ENCODE assay signal across 21 cellular contexts in genomic region chr6:140806431-140806830, GRCh38.
"Had no signal": no experiment of that assay in that cellular context is flagged by ENCODE, and none has a peak within 500 bp of the region (broad histone marks: within the 10 kb centered on the region; RNA-seq: fewer than 3 reads in every experiment).

No MANE protein-coding gene starts in this region.

- H3K27ac Mint-ChIP-seq: activated naive CD8-positive, alpha-beta T cell treated with anti-CD3 and anti-CD28 coated beads for 36 hours; activated T-cell treated with anti-CD3 and anti-CD28 coated beads, Interleukin-2, amount 50 U/mL, for 24 hours; memory B cell; nephron; stimulated activated naive CD8-positive, alpha-beta T cell treated with anti-CD3 and anti-CD28 coated beads, Interleukin-15, Interleukin-2, amounts not matched to agents 100 ng/mL and 50 ng/mL, for 24 hours had no signal

- H3K27me3 Mint-ChIP-seq: memory B cell had no signal

- FAIRE-seq: islet of Langerhans had no signal

- H3K9me3 Mint-ChIP-seq: activated naive CD8-positive, alpha-beta T cell treated with anti-CD3 and anti-CD28 coated beads for 36 hours; activated T-cell treated with anti-CD3 and anti-CD28 coated beads, Interleukin-2, amount 50 U/mL, for 24 hours; memory B cell; stimulated activated naive CD8-positive, alpha-beta T cell treated with anti-CD3 and anti-CD28 coated beads, Interleukin-15, Interleukin-2, amounts not matched to agents 100 ng/mL and 50 ng/mL, for 24 hours had no signal

- H3K9me3 ChIP-seq: esophagus squamous epithelium, left ventricle myocardium inferior, psoas muscle, sigmoid colon, testis, upper lobe of right lung had no signal

- H3K27ac ChIP-seq: breast epithelium, dorsolateral prefrontal cortex, esophagus squamous epithelium, left ventricle myocardium inferior, psoas muscle, sigmoid colon, testis, upper lobe of right lung had no signal

- ATAC-seq: psoas muscle, upper lobe of right lung had no signal

- H3K4me3 Mint-ChIP-seq: activated naive CD8-positive, alpha-beta T cell treated with anti-CD3 and anti-CD28 coated beads for 36 hours; activated T-cell treated with anti-CD3 and anti-CD28 coated beads, Interleukin-2, amount 50 U/mL, for 24 hours; memory B cell; nephron; stimulated activated naive CD8-positive, alpha-beta T cell treated with anti-CD3 and anti-CD28 coated beads, Interleukin-15, Interleukin-2, amounts not matched to agents 100 ng/mL and 50 ng/mL, for 24 hours had no signal

- H3K36me3 Mint-ChIP-seq: memory B cell had no signal

- H3K4me1 ChIP-seq: breast epithelium, esophagus squamous epithelium, left ventricle myocardium inferior, psoas muscle, sigmoid colon, testis, upper lobe of right lung had no signal

- H3K4me3 ChIP-seq: breast epithelium, dorsolateral prefrontal cortex, esophagus squamous epithelium, left ventricle myocardium inferior, psoas muscle, sigmoid colon, testis, upper lobe of right lung had no signal

- H3K27me3 ChIP-seq: breast epithelium, esophagus squamous epithelium, sigmoid colon, testis, upper lobe of right lung had no signal

- DNase-seq: activated CD4-positive, alpha-beta T cell treated with anti-CD3 and anti-CD28 coated beads, Interleukin-2, amount 50 U/mL, for 4 hours; activated CD4-positive, CD25-positive, alpha-beta regulatory T cell treated with anti-CD3 and anti-CD28 coated beads, Interleukin-2, amount 50 U/mL, for 72 hours; activated effector memory CD4-positive, alpha-beta T cell treated with anti-CD3 and anti-CD28 coated beads, Interleukin-2, amount 50 U/mL, for 16 hours; activated naive CD8-positive, alpha-beta T cell treated with anti-CD3 and anti-CD28 coated beads for 36 hours; activated T-cell treated with anti-CD3 and anti-CD28 coated beads, Interleukin-2, amount 50 U/mL, for 24 hours; dorsolateral prefrontal cortex; esophagus squamous epithelium; foreskin melanocyte; head of caudate nucleus; left ventricle myocardium inferior; psoas muscle; sigmoid colon; stimulated activated CD4-positive, alpha-beta T cell treated with anti-CD3 and anti-CD28 coated beads, Interleukin-4, amount 100 ng/mL, for 1 hour; stimulated activated CD8-positive, alpha-beta memory T cell treated with anti-CD3 and anti-CD28 coated beads, Interleukin-4, amount 100 ng/mL, for 48 hours; testis; upper lobe of right lung had no signal

- H3K36me3 ChIP-seq: breast epithelium, esophagus squamous epithelium, left ventricle myocardium inferior, sigmoid colon, upper lobe of right lung had no signal

- H3K4me1 Mint-ChIP-seq: memory B cell, nephron had no signal
